14 cellular contexts compared by ENCODE assay signal in the genomic region with DNA sequence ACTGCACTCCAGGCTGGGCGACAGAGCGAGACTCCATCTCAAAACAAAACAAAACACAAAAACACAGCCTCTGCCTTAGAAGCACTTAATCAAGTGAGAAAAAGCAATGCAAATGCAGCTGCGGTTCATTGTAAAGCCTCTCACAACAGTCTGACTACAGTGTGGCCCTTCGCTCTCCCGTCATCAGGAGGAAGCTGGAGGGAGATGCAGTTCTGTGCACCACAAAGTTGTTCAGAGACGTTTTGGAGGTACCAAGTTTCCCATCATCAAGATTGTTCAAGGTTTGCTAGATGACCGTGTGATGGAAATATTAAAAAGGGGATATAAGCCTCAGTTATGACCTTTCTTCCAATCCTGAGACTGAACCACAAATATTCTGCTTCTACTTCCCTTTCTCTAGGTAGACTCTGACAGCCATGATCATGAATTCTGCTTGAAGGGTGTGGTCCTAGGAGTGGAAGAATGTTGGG. TPM values are rescaled to one million over a fixed set of nuclear protein-coding genes. Genes with fewer than 3 reads are reported as not detected.
DNase-seq lines count a peak whose midpoint lies in the region; ATAC-seq and TF ChIP-seq lines count a peak whose summit lies in the region.
"Had no signal": no experiment of that assay in that cellular context is flagged by ENCODE, and none has a peak within 500 bp of the region (broad histone marks: within the 10 kb centered on the region; RNA-seq: fewer than 3 reads in every experiment).

No MANE protein-coding gene starts in this region.

- no peaks in the 10 kb centered on the region for H3K79me2 ChIP-seq in smooth muscle cell (ENCODE audit: low read depth)

- DNase-seq in GM12865 (ENCODE audit: low read depth) (peak; percentile 80), smooth muscle cell (lab: John Stamatoyannopoulos, UW; ENCODE audit: unreplicated experiment) (no peak), right atrium auricular region (ENCODE audit: low spot score) (no peak), AG20443 (ENCODE audit: low spot score) (no peak), retina (no peak)
- DNase-seq: activated CD4-positive, alpha-beta T cell treated with anti-CD3 and anti-CD28 coated beads, Interleukin-2, amount 50 U/mL, for 4 hours; NCI-H1417; stimulated activated CD4-positive, alpha-beta T cell treated with anti-CD3 and anti-CD28 coated beads, Interleukin-4, amount 100 ng/mL, for 1 hour; stimulated activated naive CD8-positive, alpha-beta T cell treated with anti-CD3 and anti-CD28 coated beads, Interleukin-15, Interleukin-2, amounts not matched to agents 100 U/mL and 50 U/mL, for 24 hours had no signal

- TF ChIP-seq CTCF in GM12865 (IDR thresholded peaks at IDR 0.05; ENCODE audit: insufficient read depth, low read depth, low read length, missing control alignments) = no peak
- TF ChIP-seq CTCF in smooth muscle cell (IDR thresholded peaks at IDR 0.05; ENCODE audit: borderline replicate concordance, insufficient read depth, poor library complexity, severe bottlenecking) = no peak
- no peak for TF ChIP-seq CTCF in right atrium auricular region (IDR thresholded peaks at IDR 0.05)

- no peaks in the 10 kb centered on the region for H4K20me1 ChIP-seq in smooth muscle cell (ENCODE audit: low read depth)

- 85% methylated on average over 7 of the region's 7 CpGs for WGBS in smooth muscle cell (ENCODE audit: low lambda C conversion rate)

- H3K27me3 ChIP-seq in smooth muscle cell (ENCODE audit: low read depth) (no peaks in the 10 kb centered on the region), right atrium auricular region (no peaks in the 10 kb centered on the region)
- H3K27me3 ChIP-seq: gastroesophageal sphincter had no signal

- no peak overlapping the region for H2AFZ ChIP-seq in smooth muscle cell (ENCODE audit: low read depth)

- H3K9ac ChIP-seq in smooth muscle cell (ENCODE audit: low read depth) = no peak overlapping the region

- H3K4me1 ChIP-seq in smooth muscle cell (ENCODE audit: low read depth) (peaks cover 4% of the 10 kb centered on the region), right atrium auricular region (peaks cover 0 to 19% of the 10 kb centered on the region in 2 donors)

- H3K4me3 ChIP-seq in GM12865 (ENCODE audit: low read depth, low read length) = no peak overlapping the region
- H3K4me3 ChIP-seq in smooth muscle cell = no peak overlapping the region
- no peak overlapping the region for H3K4me3 ChIP-seq in right atrium auricular region
- H3K4me3 ChIP-seq: gastroesophageal sphincter had no signal

- ATAC-seq in GM19043 (IDR thresholded peaks at IDR 0.05; ENCODE audit: low read depth, unreplicated experiment) = peak; percentile 43
- ATAC-seq in HG02610 (IDR thresholded peaks at IDR 0.05; ENCODE audit: unreplicated experiment) = peak; percentile 57
- ATAC-seq in HG03442 (IDR thresholded peaks at IDR 0.05; ENCODE audit: unreplicated experiment) = peak; percentile 60
- ATAC-seq: gastroesophageal sphincter; stimulated activated naive CD8-positive, alpha-beta T cell treated with anti-CD3 and anti-CD28 coated beads, Interleukin-15, Interleukin-2, amounts not matched to agents 100 U/mL and 50 U/mL, for 24 hours had no signal

- H3K9me3 ChIP-seq in smooth muscle cell (replicated peaks; ENCODE audit: low read depth) (no peaks in the 10 kb centered on the region), right atrium auricular region (no peaks in the 10 kb centered on the region)
- H3K9me3 ChIP-seq: gastroesophageal sphincter had no signal

- H3K36me3 ChIP-seq in smooth muscle cell (ENCODE audit: low read depth) (no peaks in the 10 kb centered on the region), right atrium auricular region (no peaks in the 10 kb centered on the region)
- H3K36me3 ChIP-seq: gastroesophageal sphincter had no signal

- no peak overlapping the region for H3K4me2 ChIP-seq in smooth muscle cell

- no peaks in the 10 kb centered on the region for H3F3A ChIP-seq in smooth muscle cell (ENCODE audit: low read depth)

- no peak overlapping the region for H3K27ac ChIP-seq in smooth muscle cell (ENCODE audit: low read depth)
- no peak overlapping the region for H3K27ac ChIP-seq in right atrium auricular region
- H3K27ac ChIP-seq: gastroesophageal sphincter, RWPE1 had no signal

RNA-seq across cellular contexts. Expression of a gene that starts 40.9 kb away (rescaled TPM):
- 334 and 385 TPM in 2 replicates for total RNA-seq in smooth muscle cell
- 471 and 549 TPM in 2 replicates for polyA plus RNA-seq in smooth muscle cell
- 10 to 100 TPM; 29.4 to 53.1 TPM for total RNA-seq in right atrium auricular region

RNA-seq across cellular contexts. Expression of a gene that starts 41.2 kb away (rescaled TPM):
- total RNA-seq in smooth muscle cell = 53.6 and 60.4 TPM in 2 replicates
- 50.1 and 53.9 TPM in 2 replicates for polyA plus RNA-seq in smooth muscle cell
- total RNA-seq in right atrium auricular region = 10 to 100 TPM; 21.6 to 26.2 TPM
